ENCODE assay signal across 8 cellular contexts in genomic region chr20:8132015-8132631, GRCh38. TPM values are rescaled to one million over a fixed set of nuclear protein-coding genes. Genes with fewer than 3 reads are reported as not detected.
DNase-seq lines count a peak whose midpoint lies in the region; ATAC-seq, FAIRE-seq and TF ChIP-seq lines count a peak whose summit lies in the region.

TSS of gene PLCB1 (plus strand) at chr20:8132266. CDS start at chr20:8132652, 386 bp downstream.

- POLR2A ChIA-PET in HepG2 (lab: Yijun Ruan, JAX), result interaction anchor here (0.8 to 1.6 kb wide), 2 partner anchors 12 to 196 kb away, joined by 3 to 4 read pairs; no protein-coding TSS in a partner anchor

- peak within 1 kb of the TSS; percentile 87 for H3K4me2 ChIP-seq in HepG2 (ENCODE audit: low read depth, low read length)

- H2AFZ ChIP-seq in HepG2 (ENCODE audit: low read length), result no peak within 1 kb of the TSS

- TF ChIP-seq EP300 in HepG2 (IDR thresholded peaks at IDR 0.05; ENCODE audit: low read depth in 2 of 2, low read length in 2 of 2) (0 out of 4 replicates have a peak, but pooled peaks have one; percentile 8 to 13), HepG2 (CRISPR knock-in tag; IDR thresholded peaks at IDR 0.05; ENCODE audit: borderline replicate concordance) (peak; percentile 38; the same call in 1 of the 2 replicates)

- H3K4me3 ChIP-seq in HepG2 (replicated peaks in 1 of 3; ENCODE audit: insufficient read depth in 1 of 3, low read depth in 2 of 3, low read length in 3 of 3), result peak within 1 kb of the TSS; percentile 76 to 87 (median 84)

- CTCF ChIA-PET in HepG2 (lab: Yijun Ruan, JAX; ENCODE audit: low intra/inter-chr PET ratio, low total read pairs), result interaction anchor here (1.4 to 3.9 kb wide), 5 partner anchors 173 to 590 kb away, joined by 3 to 27 read pairs (median 17); no protein-coding TSS in a partner anchor

- H3K79me2 ChIP-seq in HepG2 (ENCODE audit: insufficient read depth, low read length), result peaks cover 54% of the 10 kb centered on the region

- in situ Hi-C loops in ACHN (cut with HindIII; ENCODE audit: low pct_ligation_motif_present, low pct_unique_long_range_greater_than_20kb, low sequenced_read_pairs), result loop anchor here (25.0 kb wide), 1 partner anchor 580 kb away; no protein-coding TSS in a partner anchor
- in situ Hi-C loops in HepG2 (cut with HindIII; ENCODE audit: extremely low pct_ligation_motif_present, low pct_unique_long_range_greater_than_20kb), result loop anchor here (5.0 to 10.0 kb wide), 5 partner anchors 113 to 590 kb away; no protein-coding TSS in a partner anchor

- WGBS in HepG2 (ENCODE audit: low lambda C conversion rate), result 2% methylated on average over 51 of the region's 71 CpGs

- H4K20me1 ChIP-seq in HepG2 (ENCODE audit: insufficient read depth, low read length), result no peaks in the 10 kb centered on the region

- H3K27me3 ChIP-seq in HepG2 (ENCODE audit: control insufficient read depth in 1 of 2, insufficient read depth in 2 of 2, low read length in 2 of 2), result no peaks in the 10 kb centered on the region; a peak in 1 of 5 replicates

- H3K36me3 ChIP-seq in HepG2 (replicated peaks in 1 of 2; ENCODE audit: control insufficient read depth in 1 of 2, insufficient read depth in 2 of 2, low read length in 2 of 2), result peaks cover 2 to 3% of the 10 kb centered on the region in 2 experiments

- H3K27ac ChIP-seq in HepG2 (ENCODE audit: extremely low read length, insufficient read depth, low read length), result peak within 1 kb of the TSS; percentile 38

- intact Hi-C loops in HepG2 (cut with micrococcal nuclease; ENCODE audit: unreplicated experiment), result loop anchor here (1.0 to 5.0 kb wide), 6 partner anchors 23 to 589 kb away; no protein-coding TSS in a partner anchor

- 0 out of 4 replicates have a peak, but pooled peaks have one; percentile 31 to 40 for TF ChIP-seq POLR2A in HepG2 (IDR thresholded peaks at IDR 0.05; ENCODE audit: insufficient read depth in 1 of 2, low read depth in 2 of 2, low read length in 2 of 2)

- FAIRE-seq in HepG2 (lab: Jason Lieb, UNC), result no peak

- ATAC-seq in GM18873 (IDR thresholded peaks at IDR 0.05; ENCODE audit: low FRiP score, unreplicated experiment) (peak; percentile 69), HG03175 (IDR thresholded peaks at IDR 0.05; ENCODE audit: unreplicated experiment) (peak; percentile 77), HepG2 (peak; percentile 96)

- peaks cover 71% of the 10 kb centered on the region for H3K4me1 ChIP-seq in HepG2 (ENCODE audit: insufficient read depth, low read length)

- BruUV-seq in HepG2 (replicated peaks; lab: Mats Ljungman, UMichigan), result no TSS peak

- peak within 1 kb of the TSS; percentile 76 for H3K9ac ChIP-seq in HepG2 (ENCODE audit: insufficient read depth, low read depth, low read length)

- peak; percentile 98 for TF ChIP-seq RAD21 in HepG2 (CRISPR knock-in tag; IDR thresholded peaks at IDR 0.05)

- H3K9me3 ChIP-seq in HepG2 (ENCODE audit: low read length), result no peaks in the 10 kb centered on the region

- DNase-seq in ACHN (peak; percentile 61), NCI-H510A (lab: John Stamatoyannopoulos, UW) (peak; percentile 85), dermis microvascular lymphatic vessel endothelial cell (ENCODE audit: low read depth in 2 of 2) (peak; percentile 55 to 85), HepG2 (ENCODE audit: low spot score) (peak; percentile 86)
- peak; percentile 75 to 79 for DNase-seq in activated CD4-positive, alpha-beta T cell treated with anti-CD3 and anti-CD28 coated beads, Interleukin-2, amount 50 U/mL, for 48 hours
- DNase-seq in stimulated activated CD4-positive, alpha-beta T cell treated with anti-CD3 and anti-CD28 coated beads, Interleukin-2, amount 100 ng/mL, for 48 hours, result peak; percentile 61 to 72

- peak; percentile 97 for TF ChIP-seq CTCF in HepG2 (CRISPR knock-in tag; IDR thresholded peaks at IDR 0.05)

TF ChIP-seq in HepG2, 621 proteins besides CTCF, POLR2A, EP300 and RAD21 (continues in another document):
- TF ChIP-seq KDM3A (CRISPR knock-in tag; IDR thresholded peaks at IDR 0.05; ENCODE audit: low read depth) (peak; percentile 100), ZNF431 (CRISPR knock-in tag; IDR thresholded peaks at IDR 0.05; ENCODE audit: borderline replicate concordance, low read depth) (no peak), TAF1 (CRISPR knock-in tag; IDR thresholded peaks at IDR 0.05) (no peak; the same call in 1 of the 2 replicates), THYN1 (CRISPR knock-in tag; IDR thresholded peaks at IDR 0.05; ENCODE audit: borderline replicate concordance, low read depth) (no peak), MTF2 (CRISPR knock-in tag; IDR thresholded peaks at IDR 0.05; ENCODE audit: borderline replicate concordance) (no peak; the same call in 1 of the 2 replicates), HOXA3 (CRISPR knock-in tag; IDR thresholded peaks at IDR 0.05) (peak; percentile 73), ZNF609 (CRISPR knock-in tag; IDR thresholded peaks at IDR 0.05; ENCODE audit: borderline replicate concordance) (0 out of 2 replicates have a peak, but pooled peaks have one; percentile 21), BORCS8-MEF2B (CRISPR knock-in tag; IDR thresholded peaks at IDR 0.05) (no peak; the same call in 1 of the 2 replicates), ZSCAN31 (CRISPR knock-in tag; IDR thresholded peaks at IDR 0.05; ENCODE audit: low read depth) (0 out of 2 replicates have a peak, but pooled peaks have one; percentile 66), POGZ (CRISPR knock-in tag; IDR thresholded peaks at IDR 0.05) (peak; percentile 97), MED8 (CRISPR knock-in tag; IDR thresholded peaks at IDR 0.05; ENCODE audit: insufficient replicate concordance) (no peak)

RNA-seq across cellular contexts. Expression of gene PLCB1, which starts in this region (rescaled TPM):
- 10.9 and 13.1 TPM in 2 replicates for total RNA-seq in dermis microvascular lymphatic vessel endothelial cell
- 42.4 and 68.9 TPM in 2 replicates for total RNA-seq in HepG2 (2016; rRNA removed; fragmentation: Illumina TruSeq; extraction: Trizol)
- 7.3 TPM in 2 replicates for total RNA-seq in HepG2 (2016; cell fraction: cytosol; rRNA removed; fragmentation: Illumina TruSeq; extraction: Trizol; ENCODE audit: low read depth)
- 36.6 and 64.1 TPM in 2 replicates for total RNA-seq in HepG2 (2016; cell fraction: insoluble cytoplasmic fraction; rRNA removed; fragmentation: Illumina TruSeq; extraction: Trizol)
- 13.6 and 62.2 TPM in 2 replicates for total RNA-seq in HepG2 (2016; cell fraction: membrane; rRNA removed; fragmentation: Illumina TruSeq; extraction: Trizol)
- total RNA-seq in HepG2 (2016; cell fraction: nucleus; rRNA removed; fragmentation: Illumina TruSeq; extraction: Trizol), result 117 and 122 TPM in 2 replicates
- polyA plus RNA-seq in HepG2 (2011; rRNA removed), result 55.9 and 56.7 TPM in 2 replicates
- 28.0 and 47.5 TPM in 2 replicates for polyA plus RNA-seq in HepG2 (2011; cell fraction: cytosol; rRNA removed)
- polyA plus RNA-seq in HepG2 (2011; cell fraction: nucleus; rRNA removed), result 39.0 and 50.9 TPM in 2 replicates
- polyA plus RNA-seq in HepG2 (2012), result 55.3 and 86.1 TPM in 2 replicates
- polyA plus RNA-seq in HepG2 (2016; cell fraction: cytosol; fragmentation: Illumina TruSeq; extraction: Trizol; ENCODE audit: low read depth), result 2.6 and 3.2 TPM in 2 replicates
- polyA plus RNA-seq in HepG2 (2016; cell fraction: insoluble cytoplasmic fraction; fragmentation: Illumina TruSeq; extraction: Trizol; ENCODE audit: low read depth), result 36.0 and 37.9 TPM in 2 replicates
- 7.2 and 7.6 TPM in 2 replicates for polyA plus RNA-seq in HepG2 (2016; cell fraction: membrane; fragmentation: Illumina TruSeq; extraction: Trizol; ENCODE audit: low read depth)
- polyA plus RNA-seq in HepG2 (2016; cell fraction: nucleus; fragmentation: Illumina TruSeq; extraction: Trizol; ENCODE audit: insufficient read depth, low read depth), result 24.9 and 26.8 TPM in 2 replicates
- 1.6 and 88.7 TPM in 2 replicates for polyA minus RNA-seq in HepG2 (2011; rRNA and poly(A)+ RNA removed; ENCODE audit: low replicate concordance)
- 58.0 and 80.2 TPM in 2 replicates for polyA minus RNA-seq in HepG2 (2011; cell fraction: cytosol; rRNA and poly(A)+ RNA removed)
- polyA minus RNA-seq in HepG2 (2011; cell fraction: nucleus; rRNA and poly(A)+ RNA removed), result 775 and 905 TPM in 2 replicates

Comparison
In these comparisons a context has a peak if more than half of its experiments do, and no peak if none do; other contexts are left out.
1. Peak in every context shown above with its lines: DNase-seq, ATAC-seq, H3K4me3 ChIP-seq and H3K27ac ChIP-seq.